ENCODE assay signal across 8 cellular contexts in genomic region chr14:64506751-64507150, GRCh38. TPM values are rescaled to one million over a fixed set of nuclear protein-coding genes. Genes with fewer than 3 reads are reported as not detected.
DNase-seq lines count a peak whose midpoint lies in the region; ATAC-seq, FAIRE-seq and TF ChIP-seq lines count a peak whose summit lies in the region.

No MANE protein-coding gene starts in this region.

- TF ChIP-seq EP300 in GM12878 (IDR thresholded peaks at IDR 0.05; ENCODE audit: borderline replicate concordance in 1 of 2, control insufficient read depth in 1 of 2, low read depth in 2 of 2, low read length in 2 of 2), result no peak

- H3K4me1 ChIP-seq in GM12878 (ENCODE audit: control insufficient read depth, insufficient read depth, low read length) (peaks cover 22% of the 10 kb centered on the region), mononuclear cell (ENCODE audit: insufficient read depth, low read length) (peaks cover 66% of the 10 kb centered on the region)

- TF ChIP-seq CTCF in AG04450 (IDR thresholded peaks at IDR 0.05; ENCODE audit: low read depth, low read length) (no peak), HFFc6 (IDR thresholded peaks at IDR 0.05) (no peak), GM12878 (IDR thresholded peaks at IDR 0.05 in 2 of 3, conservative IDR thresholded peaks at IDR 0.05 in 1 of 3; ENCODE audit: control insufficient read depth in 2 of 3, extremely low read depth in 1 of 3, insufficient read depth in 1 of 3, low read depth in 3 of 3, low read length in 3 of 3) (no peak)

- ATAC-seq in GM12878, result no peak

- CTCF ChIA-PET in AG04450 (lab: Charles Lee), result no interaction called here
- CTCF ChIA-PET in GM12878 (lab: Yijun Ruan, JAX), result interaction anchor here (6.3 kb wide), 1 partner anchor 28 kb away, joined by 36 read pairs; no protein-coding TSS in a partner anchor

- 0% methylated on average over 3 of the region's 3 CpGs for WGBS in GM12878 (ENCODE audit: insufficient coverage, insufficient replicate concordance, low lambda C conversion rate, missing lambda C conversion rate)

- peaks cover 0 to 6% of the 10 kb centered on the region in 2 experiments; a peak in 2 of 4 replicates for H3K36me3 ChIP-seq in GM12878 (ENCODE audit: control insufficient read depth in 2 of 2, insufficient read depth in 2 of 2, low read length in 1 of 2)

- RAD21 ChIA-PET in GM12878 (lab: Charles Lee; ENCODE audit: unreplicated experiment), result interaction anchor here (0.6 kb wide), 1 partner anchor 408 kb away, joined by 5 read pairs; no protein-coding TSS in a partner anchor

- peaks cover 3% of the 10 kb centered on the region; the same call in 1 of the 2 replicates for H3K9me3 ChIP-seq in AG04450 (ENCODE audit: control insufficient read depth, insufficient read depth, low read length)
- H3K9me3 ChIP-seq in GM12878 (replicated peaks; ENCODE audit: control insufficient read depth, insufficient read depth, low read length), result no peaks in the 10 kb centered on the region
- no peaks in the 10 kb centered on the region for H3K9me3 ChIP-seq in mononuclear cell (ENCODE audit: low read depth, low read length)

- peak overlapping the region; percentile 81 for H3K4me2 ChIP-seq in GM12878 (ENCODE audit: control insufficient read depth, insufficient read depth)

- 0 out of 2 replicates have a peak, but pooled peaks cover 3% of the 10 kb centered on the region for H3K27me3 Mint-ChIP-seq in HFFc6 (ENCODE audit: insufficient read depth)

- H3K36me3 Mint-ChIP-seq in HFFc6 (ENCODE audit: low read depth), result peaks cover 10% of the 10 kb centered on the region

- H4K20me1 ChIP-seq in GM12878 (ENCODE audit: control insufficient read depth, insufficient read depth), result peaks cover 3% of the 10 kb centered on the region

- H3K9me3 Mint-ChIP-seq in HFFc6, result no peaks in the 10 kb centered on the region

- in situ Hi-C loops in GM12878 (cut with MboI), result no loop called here

- POLR2A ChIA-PET in AG04450 (lab: Yijun Ruan, JAX), result interaction anchor here (0.5 to 2.8 kb wide), 2 partner anchors 122 to 297 kb away, joined by 3 to 10 read pairs; no protein-coding TSS in a partner anchor
- POLR2A ChIA-PET in GM12878 (lab: Charles Lee), result interaction anchor here (0.5 kb wide), 1 partner anchor 781 kb away, joined by 3 read pairs; no protein-coding TSS in a partner anchor

- no peak for TF ChIP-seq RAD21 in GM12878 (IDR thresholded peaks at IDR 0.05; ENCODE audit: insufficient read depth, low read depth, low read length)

- SMC1A ChIA-PET in GM12878 (lab: Charles Lee; ENCODE audit: uncharacterized antibody, unreplicated experiment), result interaction anchor here (1.6 kb wide), 1 partner anchor 9 kb away, joined by 3 read pairs; no protein-coding TSS in a partner anchor

- H3K4me1 Mint-ChIP-seq in HFFc6 (ENCODE audit: low read depth), result peaks cover 74% of the 10 kb centered on the region

- no peak overlapping the region for H2AFZ ChIP-seq in GM12878 (ENCODE audit: control insufficient read depth, low read depth, low read length)

- H3K27ac ChIP-seq in AG04450 (ENCODE audit: low read depth, low read length) (no peak overlapping the region), GM12878 (ENCODE audit: control insufficient read depth, insufficient read depth) (peak overlapping the region; percentile 98)

- peak overlapping the region; percentile 97 for H3K9ac ChIP-seq in GM12878 (ENCODE audit: control insufficient read depth, insufficient read depth, low read length)

- H3K4me3 ChIP-seq in AG04450 (ENCODE audit: low read depth, low read length) (peak overlapping the region; percentile 47), GM12878 (peak overlapping the region; percentile 91), mononuclear cell (ENCODE audit: low read length) (peak overlapping the region; percentile 1)

- H3K79me2 ChIP-seq in GM12878 (ENCODE audit: control insufficient read depth, insufficient read depth, low read length), result peaks cover 96% of the 10 kb centered on the region

- no peak for FAIRE-seq in GM12878 (lab: Jason Lieb, UNC)

- no peak for TF ChIP-seq POLR2A in GM12878 (IDR thresholded peaks at IDR 0.05; ENCODE audit: low read depth, low read length)

- H3K27me3 ChIP-seq in AG04450 (ENCODE audit: control insufficient read depth, insufficient read depth, low read length) (no peaks in the 10 kb centered on the region), GM12878 (replicated peaks in 1 of 2; ENCODE audit: control insufficient read depth in 2 of 2, insufficient read depth in 2 of 2, low read length in 1 of 2) (no peaks in the 10 kb centered on the region), mononuclear cell (ENCODE audit: insufficient read depth, low read length) (no peaks in the 10 kb centered on the region)

- intact Hi-C loops in GM12878 (cut with micrococcal nuclease; ENCODE audit: unreplicated experiment) (loop anchor here (5.0 kb wide), 2 partner anchors 131 to 169 kb away; no protein-coding TSS in a partner anchor), posterior cingulate gyrus (cut with DNase I) (loop anchor here (10.0 kb wide), 1 partner anchor 128 kb away; no protein-coding TSS in a partner anchor)

- no peak for DNase-seq in AG04450 (ENCODE audit: low read depth, low spot score)
- DNase-seq in HFFc6, result no peak
- no peak for DNase-seq in GM12878 (ENCODE audit: low read depth, low spot score)
- no peak for DNase-seq in GM19240 (ENCODE audit: insufficient read length, low spot score)
- no peak for DNase-seq in SIG-M5 treated with dmso at 0.1 percent for 504 hours (lab: John Stamatoyannopoulos, UW; ENCODE audit: unreplicated experiment)
- no peak for DNase-seq in posterior cingulate gyrus
- DNase-seq in NCI-H2227 (lab: John Stamatoyannopoulos, UW; ENCODE audit: unreplicated experiment), result no peak

- BruUV-seq in GM12878 (replicated peaks; lab: Mats Ljungman, UMichigan), result no TSS peak

- H3K27ac Mint-ChIP-seq in HFFc6, result peak overlapping the region; percentile 96

- H3K4me3 Mint-ChIP-seq in HFFc6, result peak overlapping the region; percentile 95

RNA-seq across cellular contexts. Expression of gene ZBTB1, which starts 2.2 kb away (rescaled TPM):
- polyA plus RNA-seq in AG04450 (2011; rRNA removed) (30.2 and 42.1 TPM in 2 replicates), GM12878 (2011; rRNA removed) (127 and 195 TPM in 2 replicates), GM12878 (2014; fragmentation: Illumina TruSeq; extraction: Trizol) (58.9 and 83.2 TPM in 2 replicates), GM12878 (2014; fragmentation: Nextera tagmentation; extraction: Ambion mirVana) (10 to 100 TPM; 12.3 to 18.0 TPM), GM12878 (2014; rRNA removed) (35.5 and 42.6 TPM in 2 replicates), GM12878 (2016; fragmentation: Nextera tagmentation; extraction: Ambion mirVana) (10 to 100 TPM; 36.2 to 37.5 TPM)
- polyA minus RNA-seq in AG04450 (2011; rRNA and poly(A)+ RNA removed), result 22.7 and 51.0 TPM in 2 replicates
- 10 to 100 TPM; 22.3 to 29.3 (median 25.5) TPM for total RNA-seq in HFFc6 (2021; fragmentation: NEBNext Ultra II Directional; extraction: Animal tissue kit (Norgen Biotek cat#: 25700))
- total RNA-seq in GM12878 (2013; cell fraction: nucleolus; rRNA removed), result 147 and 173 TPM in 2 replicates
- total RNA-seq in GM12878 (2014; rRNA removed) (29.1 and 34.2 TPM in 2 replicates), GM12878 (2014; rRNA removed; fragmentation: Illumina TruSeq; extraction: Trizol) (53.8 and 53.9 TPM in 2 replicates), GM12878 (2021) (49.1 and 49.3 TPM in 2 replicates), mononuclear cell (198 TPM)
- 32.0 TPM for polyA plus RNA-seq in GM12878 (2011; ENCODE audit: low read depth)
- polyA plus RNA-seq in GM12878 (2011; cell fraction: cytosol; rRNA removed), result 47.0 and 69.2 TPM in 2 replicates
- polyA plus RNA-seq in GM12878 (2011; cell fraction: nucleus; rRNA removed), result 97.0 and 105 TPM in 2 replicates
- 47.7 and 64.3 TPM in 2 replicates for polyA plus RNA-seq in GM12878 (2012)
- polyA minus RNA-seq in GM12878 (2011; rRNA and poly(A)+ RNA removed), result 78.9 and 97.3 TPM in 2 replicates
- polyA minus RNA-seq in GM12878 (2011; cell fraction: cytosol; rRNA and poly(A)+ RNA removed), result 29.5 and 39.5 TPM in 2 replicates
- 23.2 and 32.1 TPM in 2 replicates for polyA minus RNA-seq in GM12878 (2011; cell fraction: nucleus; rRNA and poly(A)+ RNA removed)

RNA-seq across cellular contexts. Expression of gene ZBTB25, which starts 3.1 kb away (rescaled TPM):
- polyA plus RNA-seq in AG04450 (2011; rRNA removed), result 6.3 and 7.3 TPM in 2 replicates
- polyA minus RNA-seq in AG04450 (2011; rRNA and poly(A)+ RNA removed), result 10.1 and 11.9 TPM in 2 replicates
- total RNA-seq in HFFc6 (2021; fragmentation: NEBNext Ultra II Directional; extraction: Animal tissue kit (Norgen Biotek cat#: 25700)), result 1 to 10 TPM; 5.7 to 8.2 (median 7.1) TPM
- 108 and 113 TPM in 2 replicates for total RNA-seq in GM12878 (2013; cell fraction: nucleolus; rRNA removed)
- total RNA-seq in GM12878 (2014; rRNA removed), result 8.8 and 11.2 TPM in 2 replicates
- total RNA-seq in GM12878 (2014; rRNA removed; fragmentation: Illumina TruSeq; extraction: Trizol), result 9.6 and 10.0 TPM in 2 replicates
- total RNA-seq in GM12878 (2021), result 10.9 and 12.5 TPM in 2 replicates
- polyA plus RNA-seq in GM12878 (2011; ENCODE audit: low read depth), result 10.1 TPM
- 33.9 and 34.0 TPM in 2 replicates for polyA plus RNA-seq in GM12878 (2011; rRNA removed)
- polyA plus RNA-seq in GM12878 (2011; cell fraction: cytosol; rRNA removed), result 19.6 and 27.1 TPM in 2 replicates
- polyA plus RNA-seq in GM12878 (2011; cell fraction: nucleus; rRNA removed), result 23.6 and 39.4 TPM in 2 replicates
- polyA plus RNA-seq in GM12878 (2012), result 13.1 and 19.6 TPM in 2 replicates
- polyA plus RNA-seq in GM12878 (2014; fragmentation: Illumina TruSeq; extraction: Trizol), result 9.8 and 10.7 TPM in 2 replicates
- 1 to 10 TPM; 4.1 to 5.6 TPM for polyA plus RNA-seq in GM12878 (2014; fragmentation: Nextera tagmentation; extraction: Ambion mirVana)
- 7.0 and 7.8 TPM in 2 replicates for polyA plus RNA-seq in GM12878 (2014; rRNA removed)
- 10 to 100 TPM; 11.2 to 13.9 TPM for polyA plus RNA-seq in GM12878 (2016; fragmentation: Nextera tagmentation; extraction: Ambion mirVana)
- polyA minus RNA-seq in GM12878 (2011; rRNA and poly(A)+ RNA removed), result 41.5 and 49.3 TPM in 2 replicates
- 16.2 and 16.7 TPM in 2 replicates for polyA minus RNA-seq in GM12878 (2011; cell fraction: cytosol; rRNA and poly(A)+ RNA removed)
- polyA minus RNA-seq in GM12878 (2011; cell fraction: nucleus; rRNA and poly(A)+ RNA removed), result 29.1 and 33.5 TPM in 2 replicates
- total RNA-seq in mononuclear cell, result 30.3 TPM

RNA-seq across cellular contexts. Expression of gene HSPA2, which starts 33.8 kb away (rescaled TPM):
- 18.2 and 21.4 TPM in 2 replicates for polyA plus RNA-seq in AG04450 (2011; rRNA removed)
- 15.6 and 18.6 TPM in 2 replicates for polyA minus RNA-seq in AG04450 (2011; rRNA and poly(A)+ RNA removed)
- 1 to 10 TPM; 5.6 to 9.6 (median 9.2) TPM for total RNA-seq in HFFc6 (2021; fragmentation: NEBNext Ultra II Directional; extraction: Animal tissue kit (Norgen Biotek cat#: 25700))
- 2.1 and 2.2 TPM in 2 replicates for total RNA-seq in GM12878 (2013; cell fraction: nucleolus; rRNA removed)
- 0.87 and 0.96 TPM in 2 replicates for total RNA-seq in GM12878 (2014; rRNA removed)
- total RNA-seq in GM12878 (2014; rRNA removed; fragmentation: Illumina TruSeq; extraction: Trizol), result 0.37 and 0.54 TPM in 2 replicates
- 1.1 and 1.4 TPM in 2 replicates for total RNA-seq in GM12878 (2021)
- polyA plus RNA-seq in GM12878 (2011; ENCODE audit: low read depth), result not detected
- polyA plus RNA-seq in GM12878 (2011; rRNA removed), result 0.26 TPM in 2 replicates
- polyA plus RNA-seq in GM12878 (2011; cell fraction: cytosol; rRNA removed), result 0.31 and 0.52 TPM in 2 replicates
- 0.58 and 0.70 TPM in 2 replicates for polyA plus RNA-seq in GM12878 (2011; cell fraction: nucleus; rRNA removed)
- 0.57 and 0.76 TPM in 2 replicates for polyA plus RNA-seq in GM12878 (2012)
- 0.25 and 0.28 TPM in 2 replicates for polyA plus RNA-seq in GM12878 (2014; fragmentation: Illumina TruSeq; extraction: Trizol)
- under 1 TPM; 0.02 to 0.03 TPM for polyA plus RNA-seq in GM12878 (2014; fragmentation: Nextera tagmentation; extraction: Ambion mirVana)
- 0.65 and 0.77 TPM in 2 replicates for polyA plus RNA-seq in GM12878 (2014; rRNA removed)
- 1 to 10 TPM; 1.0 to 1.2 TPM for polyA plus RNA-seq in GM12878 (2016; fragmentation: Nextera tagmentation; extraction: Ambion mirVana)
- polyA minus RNA-seq in GM12878 (2011; rRNA and poly(A)+ RNA removed), result 0.88 TPM in 2 replicates
- not detected in 2 replicates for polyA minus RNA-seq in GM12878 (2011; cell fraction: cytosol; rRNA and poly(A)+ RNA removed)
- 1.7 and 2.5 TPM in 2 replicates for polyA minus RNA-seq in GM12878 (2011; cell fraction: nucleus; rRNA and poly(A)+ RNA removed)
- 2.7 TPM for total RNA-seq in mononuclear cell

RNA-seq across cellular contexts. Expression of gene AKAP5, which starts 41.5 kb away (rescaled TPM):
- polyA plus RNA-seq in AG04450 (2011; rRNA removed) (0.58 and 0.77 TPM in 2 replicates), GM12878 (2011; rRNA removed) (1.6 and 3.1 TPM in 2 replicates), GM12878 (2014; fragmentation: Illumina TruSeq; extraction: Trizol) (3.4 and 3.9 TPM in 2 replicates), GM12878 (2014; fragmentation: Nextera tagmentation; extraction: Ambion mirVana) (1 to 10 TPM in 1 of 2 experiments, under 1 TPM in 1; 0.45 to 1.5 TPM), GM12878 (2014; rRNA removed) (1.7 and 1.8 TPM in 2 replicates), GM12878 (2016; fragmentation: Nextera tagmentation; extraction: Ambion mirVana) (under 1 TPM; 0.55 to 0.90 TPM)
- polyA minus RNA-seq in AG04450 (2011; rRNA and poly(A)+ RNA removed), result 0.60 and 0.78 TPM in 2 replicates
- total RNA-seq in HFFc6 (2021; fragmentation: NEBNext Ultra II Directional; extraction: Animal tissue kit (Norgen Biotek cat#: 25700)), result 1 to 10 TPM in 4 of 6 experiments, under 1 TPM in 2; 0.94 to 1.3 (median 1.2) TPM
- total RNA-seq in GM12878 (2013; cell fraction: nucleolus; rRNA removed), result 4.3 and 4.8 TPM in 2 replicates
- total RNA-seq in GM12878 (2014; rRNA removed) (3.8 and 4.4 TPM in 2 replicates), GM12878 (2014; rRNA removed; fragmentation: Illumina TruSeq; extraction: Trizol) (5.1 TPM in 2 replicates), GM12878 (2021) (3.7 and 4.0 TPM in 2 replicates), mononuclear cell (2.3 TPM)
- polyA plus RNA-seq in GM12878 (2011; ENCODE audit: low read depth), result 1.1 TPM
- 0.69 TPM in 2 replicates for polyA plus RNA-seq in GM12878 (2011; cell fraction: cytosol; rRNA removed)
- polyA plus RNA-seq in GM12878 (2011; cell fraction: nucleus; rRNA removed), result 0.98 and 0.99 TPM in 2 replicates
- 1.4 and 1.5 TPM in 2 replicates for polyA plus RNA-seq in GM12878 (2012)
- polyA minus RNA-seq in GM12878 (2011; rRNA and poly(A)+ RNA removed), result 1.6 and 2.3 TPM in 2 replicates
- 0.80 and 1.4 TPM in 2 replicates for polyA minus RNA-seq in GM12878 (2011; cell fraction: cytosol; rRNA and poly(A)+ RNA removed)
- 2.3 and 3.2 TPM in 2 replicates for polyA minus RNA-seq in GM12878 (2011; cell fraction: nucleus; rRNA and poly(A)+ RNA removed)

RNA-seq across cellular contexts. Expression of gene PPP1R36, which starts 43.0 kb away (rescaled TPM):
- polyA plus RNA-seq in AG04450 (2011; rRNA removed) (0.31 and 0.38 TPM in 2 replicates), GM12878 (2011; rRNA removed) (0.12 and 0.14 TPM in 2 replicates), GM12878 (2014; fragmentation: Illumina TruSeq; extraction: Trizol) (not detected in 2 replicates), GM12878 (2014; fragmentation: Nextera tagmentation; extraction: Ambion mirVana) (not detected), GM12878 (2014; rRNA removed) (not detected in 2 replicates), GM12878 (2016; fragmentation: Nextera tagmentation; extraction: Ambion mirVana) (not detected)
- 0.55 TPM in 1 of 2 replicates, not detected in the other for polyA minus RNA-seq in AG04450 (2011; rRNA and poly(A)+ RNA removed)
- total RNA-seq in HFFc6 (2021; fragmentation: NEBNext Ultra II Directional; extraction: Animal tissue kit (Norgen Biotek cat#: 25700)), result under 1 TPM; 0.20 to 0.81 (median 0.27) TPM
- not detected in 2 replicates for total RNA-seq in GM12878 (2013; cell fraction: nucleolus; rRNA removed)
- total RNA-seq in GM12878 (2014; rRNA removed) (not detected in 2 replicates), GM12878 (2014; rRNA removed; fragmentation: Illumina TruSeq; extraction: Trizol) (0.13 TPM in 1 of 2 replicates, not detected in the other), GM12878 (2021) (not detected in 2 replicates), mononuclear cell (0.73 TPM)
- polyA plus RNA-seq in GM12878 (2011; ENCODE audit: low read depth), result not detected
- polyA plus RNA-seq in GM12878 (2011; cell fraction: cytosol; rRNA removed), result 0.05 TPM in 1 of 2 replicates, not detected in the other
- not detected in 2 replicates for polyA plus RNA-seq in GM12878 (2011; cell fraction: nucleus; rRNA removed)
- 0.13 TPM in 1 of 2 replicates, not detected in the other for polyA plus RNA-seq in GM12878 (2012)
- polyA minus RNA-seq in GM12878 (2011; rRNA and poly(A)+ RNA removed), result not detected in 2 replicates
- not detected in 2 replicates for polyA minus RNA-seq in GM12878 (2011; cell fraction: cytosol; rRNA and poly(A)+ RNA removed)
- not detected in 2 replicates for polyA minus RNA-seq in GM12878 (2011; cell fraction: nucleus; rRNA and poly(A)+ RNA removed)

Comparison
In these comparisons a context has a peak if more than half of its experiments do, and no peak if none do; other contexts are left out.
1. H3K4me3 ChIP-seq: peak in every context shown above with its lines; median percentile 91 in GM12878; 47 in AG04450; 1 in mononuclear cell.